Comparison of ENCODE assay signal across 1 cellular context in the genomic region with DNA sequence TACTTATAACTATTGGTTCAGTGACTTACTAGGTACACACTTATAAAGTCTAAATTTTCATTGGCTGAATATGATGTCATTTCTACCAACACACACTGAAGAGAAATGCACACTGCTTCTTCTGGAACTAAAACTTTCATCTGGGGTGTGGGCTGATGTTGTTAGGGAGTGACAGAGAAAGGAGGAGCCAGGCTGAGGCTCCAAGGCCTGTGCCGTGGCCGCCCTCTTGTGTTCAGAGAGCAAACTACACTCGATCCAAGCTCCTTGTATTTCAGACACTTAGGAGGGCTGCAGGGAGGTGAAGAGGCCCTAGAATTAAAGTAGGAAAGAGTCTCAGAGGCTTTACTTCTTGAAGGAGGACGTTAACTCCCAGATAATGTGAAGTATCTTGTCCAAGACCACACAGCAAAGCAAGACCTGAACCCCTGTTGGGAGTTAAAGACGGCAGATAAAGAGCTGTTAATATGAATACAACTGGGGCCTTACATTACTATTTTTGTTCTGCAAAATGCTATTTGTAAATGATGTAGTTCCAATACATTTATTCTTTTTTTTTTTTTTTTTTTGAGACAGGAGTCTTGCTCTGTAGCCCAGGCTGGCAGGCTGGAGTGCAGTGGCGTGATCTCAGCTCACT.
TF ChIP-seq lines count a peak whose summit lies in the region.

No MANE protein-coding gene starts in this region.

TF ChIP-seq in HCT116, 20 proteins besides CTCF, POLR2A, EP300 and RAD21 (continued from another document):
- no peak for TF ChIP-seq ZFX (IDR thresholded peaks at IDR 0.05)
- no peak for TF ChIP-seq POLR2AphosphoS5 (IDR thresholded peaks at IDR 0.05; ENCODE audit: low read depth, low read length)
- TF ChIP-seq CEBPB (IDR thresholded peaks at IDR 0.05; ENCODE audit: low read depth) = no peak
- no peak for TF ChIP-seq EGR1 (IDR thresholded peaks at IDR 0.05; ENCODE audit: low read depth)
- TF ChIP-seq, protein P1, sequence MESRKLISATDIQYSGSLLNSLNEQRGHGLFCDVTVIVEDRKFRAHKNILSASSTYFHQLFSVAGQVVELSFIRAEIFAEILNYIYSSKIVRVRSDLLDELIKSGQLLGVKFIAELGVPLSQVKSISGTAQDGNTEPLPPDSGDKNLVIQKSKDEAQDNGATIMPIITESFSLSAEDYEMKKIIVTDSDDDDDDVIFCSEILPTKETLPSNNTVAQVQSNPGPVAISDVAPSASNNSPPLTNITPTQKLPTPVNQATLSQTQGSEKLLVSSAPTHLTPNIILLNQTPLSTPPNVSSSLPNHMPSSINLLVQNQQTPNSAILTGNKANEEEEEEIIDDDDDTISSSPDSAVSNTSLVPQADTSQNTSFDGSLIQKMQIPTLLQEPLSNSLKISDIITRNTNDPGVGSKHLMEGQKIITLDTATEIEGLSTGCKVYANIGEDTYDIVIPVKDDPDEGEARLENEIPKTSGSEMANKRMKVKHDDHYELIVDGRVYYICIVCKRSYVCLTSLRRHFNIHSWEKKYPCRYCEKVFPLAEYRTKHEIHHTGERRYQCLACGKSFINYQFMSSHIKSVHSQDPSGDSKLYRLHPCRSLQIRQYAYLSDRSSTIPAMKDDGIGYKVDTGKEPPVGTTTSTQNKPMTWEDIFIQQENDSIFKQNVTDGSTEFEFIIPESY (IDR thresholded peaks at IDR 0.05; ENCODE audit: extremely low read depth, insufficient replicate concordance, low read length) = no peak
- no peak for TF ChIP-seq YY1 (IDR thresholded peaks at IDR 0.05; ENCODE audit: extremely low read depth, insufficient replicate concordance, low read depth, low read length)
- TF ChIP-seq JUND (IDR thresholded peaks at IDR 0.05) = no peak
